Comparison of ENCODE assay signal across 30 cellular contexts in the genomic region with DNA sequence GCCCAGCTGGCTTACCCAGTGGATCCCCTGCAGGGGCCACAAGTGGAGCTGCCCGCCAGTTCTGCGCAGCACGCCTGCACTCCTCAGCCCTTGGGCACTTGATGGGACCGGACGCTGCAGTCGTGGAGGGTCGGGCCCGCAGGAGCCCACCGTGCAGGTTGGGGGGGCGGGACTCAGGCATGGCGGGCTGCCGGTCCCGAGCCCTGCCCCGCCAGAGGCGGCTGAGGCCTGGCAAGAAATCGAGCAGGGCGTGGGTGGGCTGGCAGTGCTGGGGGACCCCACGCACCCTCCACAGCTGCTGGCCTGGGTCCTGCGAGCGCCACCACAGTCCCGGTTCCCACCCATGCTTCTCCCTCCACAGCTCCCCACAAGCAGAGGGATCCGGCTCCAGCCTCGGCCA. TPM values are rescaled to one million over a fixed set of nuclear protein-coding genes. Genes with fewer than 3 reads are reported as not detected.
DNase-seq lines count a peak whose midpoint lies in the region; ATAC-seq, FAIRE-seq and TF ChIP-seq lines count a peak whose summit lies in the region.
"Had no signal": no experiment of that assay in that cellular context is flagged by ENCODE, and none has a peak within 500 bp of the region (broad histone marks: within the 10 kb centered on the region; RNA-seq: fewer than 3 reads in every experiment).

No MANE protein-coding gene starts in this region.

- no peak for ATAC-seq in GM21515 (IDR thresholded peaks at IDR 0.05; ENCODE audit: unreplicated experiment)
- ATAC-seq: GM12878 had no signal

- H2BK15ac ChIP-seq in H1 (ENCODE audit: low read length) (no peak overlapping the region), neuronal stem cell (ENCODE audit: low read length) (no peak overlapping the region)

- H4K8ac ChIP-seq in H1 (ENCODE audit: extremely low read depth, insufficient read depth, low read length) (0 out of 2 replicates have a peak overlapping the region, but pooled peaks have one; percentile 14), neuronal stem cell (ENCODE audit: low read depth, low read length) (peak overlapping the region; percentile 65)

- H3K27me3 Mint-ChIP-seq in activated CD4-positive, alpha-beta memory T cell treated with anti-CD3 and anti-CD28 coated beads, Interleukin-2, amount 10 ng/mL, durations not matched to agents 7 days and 5 days = peaks cover 4% of the 10 kb centered on the region
- H3K27me3 Mint-ChIP-seq: CD4-positive, CD25-positive, alpha-beta regulatory T cell had no signal

- no peak overlapping the region for H2AK5ac ChIP-seq in H1 (ENCODE audit: low read depth, low read length)
- H2AK5ac ChIP-seq in neuronal stem cell (ENCODE audit: low read depth, low read length) = no peak overlapping the region

- no peak for TF ChIP-seq RAD21 in H1 (IDR thresholded peaks at IDR 0.05 in 1 of 2, conservative IDR thresholded peaks at IDR 0.05 in 1 of 2; ENCODE audit: low read depth in 2 of 2, low read length in 2 of 2)

- H4K5ac ChIP-seq in H1 (ENCODE audit: insufficient read length, low read depth, low read length) = no peak overlapping the region

- H2BK120ac ChIP-seq in H1 (replicated peaks; ENCODE audit: low read depth, low read length) (no peak overlapping the region), neuronal stem cell (ENCODE audit: low read depth, low read length) (no peak overlapping the region)

- H2BK12ac ChIP-seq in H1 (ENCODE audit: low read depth, low read length) (no peak overlapping the region), neuronal stem cell (ENCODE audit: low read length) (no peak overlapping the region)

- H2BK5ac ChIP-seq in H1 (ENCODE audit: low read depth, low read length) (no peak overlapping the region), neuronal stem cell (ENCODE audit: low read length) (no peak overlapping the region)

- no peaks in the 10 kb centered on the region for H3K4me1 Mint-ChIP-seq in activated CD4-positive, alpha-beta memory T cell treated with anti-CD3 and anti-CD28 coated beads, Interleukin-2, amount 10 ng/mL, durations not matched to agents 7 days and 5 days
- H3K4me1 Mint-ChIP-seq: CD14-positive monocyte; CD4-positive, alpha-beta memory T cell; CD4-positive, CD25-positive, alpha-beta regulatory T cell; CD8-positive, alpha-beta memory T cell had no signal

- H3K9ac ChIP-seq in H1 (replicated peaks in 1 of 4; ENCODE audit: extremely low read depth in 1 of 4, low read depth in 3 of 4, low read length in 3 of 4) = no peak overlapping the region
- no peak overlapping the region for H3K9ac ChIP-seq in neuronal stem cell (ENCODE audit: low read depth, low read length, poor library complexity)
- H3K9ac ChIP-seq: BLaER1 had no signal

- H3K18ac ChIP-seq in H1 (ENCODE audit: extremely low read depth, low read length) = no peak overlapping the region
- peak overlapping the region; percentile 64 for H3K18ac ChIP-seq in neuronal stem cell (ENCODE audit: low read length)

- no peak overlapping the region for H3K4me3 Mint-ChIP-seq in activated CD4-positive, alpha-beta memory T cell treated with anti-CD3 and anti-CD28 coated beads, Interleukin-2, amount 10 ng/mL, durations not matched to agents 7 days and 5 days
- H3K4me3 Mint-ChIP-seq: CD14-positive monocyte; CD4-positive, alpha-beta memory T cell; CD4-positive, CD25-positive, alpha-beta regulatory T cell; CD8-positive, alpha-beta memory T cell had no signal

- no peaks in the 10 kb centered on the region for H3K23me2 ChIP-seq in H1 (ENCODE audit: low read depth, low read length)

- H3K4me2 ChIP-seq in H1 (ENCODE audit: insufficient read depth in 1 of 2, low read depth in 2 of 2, low read length in 2 of 2) (no peak overlapping the region), neuronal stem cell (ENCODE audit: insufficient read depth, low read length, poor library complexity, severe bottlenecking) (no peak overlapping the region)
- H3K4me2 ChIP-seq: BLaER1 had no signal

- H3K4ac ChIP-seq in H1 (replicated peaks; ENCODE audit: insufficient read length, low read depth, low read length) (no peak overlapping the region), neuronal stem cell (ENCODE audit: low read length) (no peak overlapping the region)

- intact Hi-C loops in testis (cut with DNase I; ENCODE audit: low total_unique reads) = no loop called here

- H3K36me3 Mint-ChIP-seq in activated CD4-positive, alpha-beta memory T cell treated with anti-CD3 and anti-CD28 coated beads, Interleukin-2, amount 10 ng/mL, durations not matched to agents 7 days and 5 days (ENCODE audit: low read depth) = no peaks in the 10 kb centered on the region
- H3K36me3 Mint-ChIP-seq: CD14-positive monocyte; CD4-positive, alpha-beta memory T cell; CD4-positive, CD25-positive, alpha-beta regulatory T cell; CD8-positive, alpha-beta memory T cell had no signal

- H3K23ac ChIP-seq in H1 (ENCODE audit: insufficient read length) (no peak overlapping the region), neuronal stem cell (ENCODE audit: low read depth, low read length, poor library complexity) (no peak overlapping the region)

- no peak for TF ChIP-seq CTCF in H1 (IDR thresholded peaks at IDR 0.05; ENCODE audit: control extremely low read depth in 1 of 3, insufficient read depth in 1 of 3, low read depth in 1 of 3, low read length in 3 of 3)
- no peak for TF ChIP-seq CTCF in testis (IDR thresholded peaks at IDR 0.05)

- peaks cover 19 to 34% of the 10 kb centered on the region in 2 experiments; a peak in 3 of 4 replicates for H3K9me3 ChIP-seq in H1 (ENCODE audit: insufficient read depth in 2 of 2, low read depth in 1 of 2, low read length in 1 of 2)
- H3K9me3 ChIP-seq in neuronal stem cell (replicated peaks in 1 of 2; ENCODE audit: control insufficient read depth in 2 of 2, insufficient read depth in 1 of 2, low read depth in 1 of 2, low read length in 2 of 2) = peaks cover 0 to 5% of the 10 kb centered on the region in 2 donors
- H3K9me3 ChIP-seq in testis = no peaks in the 10 kb centered on the region
- H3K9me3 ChIP-seq: BE2C, BLaER1 had no signal

- DNase-seq in H1 (ENCODE audit: low read depth in 1 of 2, low spot score in 2 of 2) (no peak), neuronal stem cell (ENCODE audit: low spot score) (no peak), testis (no peak), NCI-H2081 (lab: John Stamatoyannopoulos, UW) (no peak)
- DNase-seq in activated CD4-positive, alpha-beta memory T cell treated with anti-CD3 and anti-CD28 coated beads, Interleukin-2, amount 10 ng/mL, durations not matched to agents 7 days and 5 days = no peak
- DNase-seq: 8988T; ACHN; BE2C; C1 segment of cervical spinal cord; CD4-positive, alpha-beta memory T cell; CD4-positive, CD25-positive, alpha-beta regulatory T cell; CD8-positive, alpha-beta memory T cell; COR-L47; DMS 273 treated with DMSO at 0.1 percent for 48 hours; DMS153; DMS53; DMS79; DND-41; EL; GDM1 had no signal

- H3K27me3 ChIP-seq in H1 (replicated peaks in 1 of 4; ENCODE audit: control insufficient read depth in 3 of 4, extremely low read depth in 1 of 4, insufficient read depth in 3 of 4, low read length in 3 of 4) = no peaks in the 10 kb centered on the region
- no peaks in the 10 kb centered on the region for H3K27me3 ChIP-seq in neuronal stem cell (ENCODE audit: control insufficient read depth in 3 of 3, insufficient read depth in 3 of 3, low read depth in 1 of 3, low read length in 3 of 3)
- no peaks in the 10 kb centered on the region for H3K27me3 ChIP-seq in testis
- H3K27me3 ChIP-seq: BE2C, BLaER1 had no signal

- H3K14ac ChIP-seq in H1 (ENCODE audit: insufficient read length) (no peak overlapping the region), neuronal stem cell (ENCODE audit: low read length) (no peak overlapping the region)

- H3K56ac ChIP-seq in H1 (replicated peaks; ENCODE audit: insufficient read length, low read depth, low read length) = no peak overlapping the region

- no peak for TF ChIP-seq EP300 in H1 (IDR thresholded peaks at IDR 0.05; ENCODE audit: borderline replicate concordance in 1 of 2, low read depth in 2 of 2, low read length in 2 of 2)

- H4K20me1 ChIP-seq in H1 (replicated peaks in 1 of 2; ENCODE audit: control insufficient read depth in 1 of 2, insufficient read depth in 2 of 2, low read length in 2 of 2) = no peaks in the 10 kb centered on the region
- H4K20me1 ChIP-seq: BLaER1 had no signal

- WGBS in H1 (ENCODE audit: extremely low coverage in 1 of 2, insufficient coverage in 1 of 2, insufficient read length in 1 of 2, insufficient replicate concordance in 2 of 2, low coverage in 1 of 2, low lambda C conversion rate in 2 of 2, missing lambda C conversion rate in 1 of 2), 2 experiments = 92% methylated on average over 23 of the region's 23 CpGs; no CpG with 5 or more reads in 1 of the 2 experiments
- WGBS in neuronal stem cell (ENCODE audit: extremely low coverage in 2 of 2, insufficient read length in 2 of 2, insufficient replicate concordance in 1 of 2), 2 donors = no CpG with 5 or more reads among the region's 23 CpGs
- 67 to 73% methylated on average over 1 to 8 of the region's 23 CpGs for WGBS in testis, 2 donors

- H3K4me1 ChIP-seq in H1 (replicated peaks in 1 of 4; ENCODE audit: control insufficient read depth in 3 of 4, insufficient read depth in 4 of 4, low read length in 3 of 4) (no peaks in the 10 kb centered on the region), neuronal stem cell (ENCODE audit: control insufficient read depth in 2 of 2, insufficient read depth in 1 of 2, low read depth in 1 of 2, low read length in 2 of 2) (no peaks in the 10 kb centered on the region), testis (no peaks in the 10 kb centered on the region)
- H3K4me1 ChIP-seq: BE2C, BLaER1 had no signal

- H3K27ac ChIP-seq in H1 (ENCODE audit: low read depth, low read length) (no peak overlapping the region), neuronal stem cell (replicated peaks; ENCODE audit: low read length) (no peak overlapping the region), testis (no peak overlapping the region)
- H3K27ac ChIP-seq: BLaER1 had no signal

- no peak for FAIRE-seq in H1 (lab: Jason Lieb, UNC)
- FAIRE-seq: A204.1, GM12878, GM19239 had no signal

- POLR2A ChIA-PET in H1 (lab: Charles Lee; ENCODE audit: partially characterized antibody) = no interaction called here
- POLR2A ChIA-PET in activated CD4-positive, alpha-beta memory T cell treated with anti-CD3 and anti-CD28 coated beads, Interleukin-2, amount 10 ng/mL, durations not matched to agents 7 days and 5 days (lab: Charles Lee) = no interaction called here

- H2BK20ac ChIP-seq in H1 (ENCODE audit: low read length) = no peak overlapping the region

- CTCF ChIA-PET in H1 (lab: Charles Lee; ENCODE audit: partially characterized antibody) = interaction anchor here (0.7 kb wide), 1 partner anchor 101 kb away, joined by 3 read pairs; no protein-coding TSS in a partner anchor
- CTCF ChIA-PET in activated CD4-positive, alpha-beta memory T cell treated with anti-CD3 and anti-CD28 coated beads, Interleukin-2, amount 10 ng/mL, durations not matched to agents 7 days and 5 days (lab: Charles Lee) = no interaction called here

- TF ChIP-seq POLR2A in H1 (IDR thresholded peaks at IDR 0.05; ENCODE audit: control extremely low read depth in 1 of 2, low read depth in 2 of 2, low read length in 2 of 2) (no peak), testis (IDR thresholded peaks at IDR 0.05) (no peak)

- H3K4me3 ChIP-seq in H1 (ENCODE audit: extremely low read depth in 1 of 4, insufficient read depth in 2 of 4, low read depth in 3 of 4, low read length in 4 of 4) (no peak overlapping the region), neuronal stem cell (ENCODE audit: low read length in 2 of 2) (no peak overlapping the region), testis (peak overlapping the region; percentile 20 to 46)
- H3K4me3 ChIP-seq: BLaER1, GM12878 had no signal

- H3K79me1 ChIP-seq in H1 (ENCODE audit: low read depth, low read length) (no peaks in the 10 kb centered on the region), neuronal stem cell (ENCODE audit: low read depth, low read length) (no peaks in the 10 kb centered on the region)

- no peaks in the 10 kb centered on the region for H3K79me2 ChIP-seq in H1 (ENCODE audit: control insufficient read depth in 1 of 2, insufficient read depth in 2 of 2, low read length in 2 of 2)

- H3K27ac Mint-ChIP-seq in activated CD4-positive, alpha-beta memory T cell treated with anti-CD3 and anti-CD28 coated beads, Interleukin-2, amount 10 ng/mL, durations not matched to agents 7 days and 5 days = no peak overlapping the region
- H3K27ac Mint-ChIP-seq: CD14-positive monocyte; CD4-positive, alpha-beta memory T cell; CD4-positive, CD25-positive, alpha-beta regulatory T cell; CD8-positive, alpha-beta memory T cell had no signal

- no peaks in the 10 kb centered on the region for H3K9me3 Mint-ChIP-seq in activated CD4-positive, alpha-beta memory T cell treated with anti-CD3 and anti-CD28 coated beads, Interleukin-2, amount 10 ng/mL, durations not matched to agents 7 days and 5 days
- H3K9me3 Mint-ChIP-seq: CD4-positive, alpha-beta memory T cell had no signal

- H4K91ac ChIP-seq in H1 (replicated peaks; ENCODE audit: insufficient read length, low read length) (no peak overlapping the region), neuronal stem cell (ENCODE audit: low read depth, low read length, poor library complexity) (no peak overlapping the region)

- no peaks in the 10 kb centered on the region for H3K36me3 ChIP-seq in H1 (ENCODE audit: control insufficient read depth in 2 of 4, insufficient read depth in 4 of 4, low read length in 3 of 4)
- H3K36me3 ChIP-seq in neuronal stem cell (replicated peaks in 1 of 2; ENCODE audit: control insufficient read depth in 2 of 2, insufficient read depth in 2 of 2, low read length in 2 of 2) = no peaks in the 10 kb centered on the region
- H3K36me3 ChIP-seq in testis (ENCODE audit: low read depth, missing control alignments) = no peaks in the 10 kb centered on the region
- H3K36me3 ChIP-seq: BE2C, BLaER1 had no signal

- H2AFZ ChIP-seq in H1 (ENCODE audit: low read length) (no peak overlapping the region), neuronal stem cell (ENCODE audit: low read length) (no peak overlapping the region)

RNA-seq across cellular contexts. Expression of a gene that starts 19.2 kb away (rescaled TPM):
- not detected in 2 replicates for total RNA-seq in H1 (2021; fragmentation: NEBNext Ultra II Directional; extraction: Animal tissue kit (Norgen Biotek cat#: 25700))
- polyA plus RNA-seq in H1 (2011; rRNA removed) (not detected in 2 replicates), testis (ENCODE audit: insufficient read depth, low read depth, low replicate concordance) (not detected)
- polyA plus RNA-seq in H1 (2011; cell fraction: cytosol; rRNA removed) = not detected
- not detected for polyA plus RNA-seq in H1 (2011; cell fraction: nucleus; rRNA removed)
- polyA plus RNA-seq in H1 (2012, experiment 1 of 2) = not detected in 4 replicates
- not detected for polyA plus RNA-seq in H1 (2012, experiment 2 of 2)
- polyA plus RNA-seq in H1 (2013, experiment 1 of 2) = not detected
- polyA plus RNA-seq in H1 (2013, experiment 2 of 2) = not detected
- polyA minus RNA-seq in H1 (2011; rRNA and poly(A)+ RNA removed) = not detected in 2 replicates
- not detected for polyA minus RNA-seq in H1 (2011; cell fraction: cytosol; rRNA and poly(A)+ RNA removed)
- polyA minus RNA-seq in H1 (2011; cell fraction: nucleus; rRNA and poly(A)+ RNA removed) = not detected
- not detected for polyA plus RNA-seq in neuronal stem cell (2013, experiment 1 of 2)
- polyA plus RNA-seq in neuronal stem cell (2013, experiment 2 of 2) = not detected
- total RNA-seq in testis = 1 to 10 TPM in 1 of 2 donors, not detected in 1; 4.1 TPM
- total RNA-seq in activated CD4-positive, alpha-beta memory T cell treated with anti-CD3 and anti-CD28 coated beads, Interleukin-2, amount 10 ng/mL, durations not matched to agents 7 days and 5 days = not detected
- total RNA-seq: A673; CD4-positive, alpha-beta memory T cell; CD4-positive, CD25-positive, alpha-beta regulatory T cell; CD8-positive, alpha-beta memory T cell; Daoy; G401; GM12878 had no signal
- polyA plus RNA-seq: AG04450; CD4-positive, alpha-beta memory T cell; CD4-positive, CD25-positive, alpha-beta regulatory T cell; CD8-positive, alpha-beta memory T cell had no signal

Comparison
In these comparisons a context has a peak if more than half of its experiments do, and no peak if none do; other contexts are left out.
1. H3K4me3 ChIP-seq: peak in testis (2 of 2); none in H1 (0 of 4) and neuronal stem cell (0 of 2).